Comparison of ENCODE assay signal across 13 cellular contexts in the genomic region with DNA sequence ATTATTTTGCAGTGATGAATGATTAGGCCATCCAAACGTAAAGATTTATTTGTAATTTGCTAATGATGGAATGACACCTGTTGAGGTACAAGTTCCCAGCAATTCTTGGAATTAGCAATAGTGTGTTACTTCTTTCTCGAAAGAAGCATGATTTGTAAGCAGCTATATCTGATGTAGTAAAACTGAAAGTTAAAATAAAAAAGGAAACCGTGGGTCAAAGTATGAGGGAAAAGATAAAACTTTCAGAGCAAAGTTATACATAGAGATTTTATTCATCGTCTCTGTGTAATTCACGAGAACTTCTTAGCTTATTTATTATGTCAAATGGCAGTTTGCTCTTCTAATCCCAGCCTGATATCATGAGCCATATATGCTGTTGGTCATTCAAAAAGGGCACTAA. TPM values are rescaled to one million over a fixed set of nuclear protein-coding genes. Genes with fewer than 3 reads are reported as not detected.
DNase-seq lines count a peak whose midpoint lies in the region; ATAC-seq, FAIRE-seq and TF ChIP-seq lines count a peak whose summit lies in the region.
"Had no signal": no experiment of that assay in that cellular context is flagged by ENCODE, and none has a peak within 500 bp of the region (broad histone marks: within the 10 kb centered on the region; RNA-seq: fewer than 3 reads in every experiment).

No MANE protein-coding gene starts in this region.

- H3K27me3 ChIP-seq in OCI-LY3 (ENCODE audit: low read depth, low read length): no peaks in the 10 kb centered on the region
- H3K27me3 ChIP-seq in effector memory CD4-positive, alpha-beta T cell (replicated peaks; ENCODE audit: control insufficient read depth, insufficient read depth, low read length, poor library complexity, severe bottlenecking): no peaks in the 10 kb centered on the region
- H3K27me3 ChIP-seq in neutrophil: no peaks in the 10 kb centered on the region
- H3K27me3 ChIP-seq: Peyer's patch had no signal

- no peak overlapping the region for H2AFZ ChIP-seq in OCI-LY3 (ENCODE audit: low read depth, low read length)

- TF ChIP-seq POLR2A in GM12892 (IDR thresholded peaks at IDR 0.05; ENCODE audit: low read depth, low read length): no peak

- peak overlapping the region; percentile 41 for H3K4me2 ChIP-seq in OCI-LY3 (ENCODE audit: low read length)

- H3K4me1 ChIP-seq in OCI-LY3 (ENCODE audit: low read length): peaks cover 64% of the 10 kb centered on the region
- H3K4me1 ChIP-seq in effector memory CD4-positive, alpha-beta T cell (ENCODE audit: control insufficient read depth, insufficient read depth, low read length, poor library complexity, severe bottlenecking): peaks cover 3% of the 10 kb centered on the region
- H3K4me1 ChIP-seq in neutrophil (ENCODE audit: control insufficient read depth in 1 of 2, insufficient read depth in 1 of 2, low read depth in 1 of 2, low read length in 1 of 2): no peaks in the 10 kb centered on the region

- ATAC-seq in HG03571 (IDR thresholded peaks at IDR 0.05; ENCODE audit: unreplicated experiment) (no peak), HG02571 (IDR thresholded peaks at IDR 0.05; ENCODE audit: unreplicated experiment) (no peak)

- TF ChIP-seq CTCF in OCI-LY3 (IDR thresholded peaks at IDR 0.05; ENCODE audit: low read depth, low read length) (no peak), neutrophil (IDR thresholded peaks at IDR 0.05) (no peak)

- peak; percentile 70 for FAIRE-seq in GM12892 (lab: Jason Lieb, UNC)

- H3K9ac ChIP-seq in OCI-LY3 (ENCODE audit: low read length): no peak overlapping the region

- H4K20me1 ChIP-seq in OCI-LY3 (ENCODE audit: insufficient read depth, low read length): peaks cover 83% of the 10 kb centered on the region

- no peaks in the 10 kb centered on the region for H3K9me3 ChIP-seq in OCI-LY3 (ENCODE audit: insufficient read depth, low read length)
- no peaks in the 10 kb centered on the region for H3K9me3 ChIP-seq in effector memory CD4-positive, alpha-beta T cell (ENCODE audit: control insufficient read depth, low read length)
- no peaks in the 10 kb centered on the region for H3K9me3 ChIP-seq in neutrophil
- H3K9me3 ChIP-seq: Peyer's patch had no signal

- H3K4me3 ChIP-seq in OCI-LY3 (ENCODE audit: low read length): no peak overlapping the region
- peak overlapping the region; percentile 20 for H3K4me3 ChIP-seq in effector memory CD4-positive, alpha-beta T cell (ENCODE audit: insufficient read depth, low read depth, low read length, poor library complexity, severe bottlenecking)
- no peak overlapping the region for H3K4me3 ChIP-seq in neutrophil (ENCODE audit: low read depth in 1 of 2, low read length in 1 of 2)
- H3K4me3 ChIP-seq: Peyer's patch had no signal

- H3K27ac ChIP-seq in OCI-LY3 (ENCODE audit: low read length) (no peak overlapping the region), neutrophil (peak overlapping the region; percentile 16)
- H3K27ac ChIP-seq in effector memory CD4-positive, alpha-beta T cell (ENCODE audit: insufficient read depth, low read length, poor library complexity, severe bottlenecking): no peak overlapping the region

- H3K36me3 ChIP-seq in OCI-LY3 (replicated peaks; ENCODE audit: low read depth, low read length) (peaks cover 33% of the 10 kb centered on the region), neutrophil (peaks cover 6% of the 10 kb centered on the region)
- no peaks in the 10 kb centered on the region for H3K36me3 ChIP-seq in effector memory CD4-positive, alpha-beta T cell (ENCODE audit: control insufficient read depth, insufficient read depth, low read length)
- H3K36me3 ChIP-seq: Peyer's patch had no signal

- peaks cover 65% of the 10 kb centered on the region for H3K79me2 ChIP-seq in OCI-LY3 (ENCODE audit: low read length)

- DNase-seq in GM12892 (ENCODE audit: insufficient read length) (no peak), NCI-H524 treated with DMSO at 0.1 percent for 48 hours (lab: John Stamatoyannopoulos, UW) (no peak), C1 segment of cervical spinal cord (lab: John Stamatoyannopoulos, UW) (no peak)
- DNase-seq in effector memory CD4-positive, alpha-beta T cell: no peak
- DNase-seq: aorta, NCI-H1105 treated with DMSO at 0.1 percent for 48 hours, NCI-H446 treated with DMSO at 0.1 percent for 48 hours, nephron progenitor cell, Peyer's patch had no signal

RNA-seq across cellular contexts. Expression of a gene that starts 59.0 kb away (rescaled TPM):
- polyA plus RNA-seq in GM12892 (2012; ENCODE audit: missing spikeins): 46.8 TPM
